17 cellular contexts compared by ENCODE assay signal in genomic region chr1:167756760-167757405, GRCh38. TPM values are rescaled to one million over a fixed set of nuclear protein-coding genes. Genes with fewer than 3 reads are reported as not detected.
DNase-seq lines count a peak whose midpoint lies in the region; ATAC-seq and TF ChIP-seq lines count a peak whose summit lies in the region.
"Had no signal": no experiment of that assay in that cellular context is flagged by ENCODE, and none has a peak within 500 bp of the region (broad histone marks: within the 10 kb centered on the region; RNA-seq: fewer than 3 reads in every experiment).

No MANE protein-coding gene starts in this region.

- H3K27me3 ChIP-seq in Caco-2 (replicated peaks; ENCODE audit: control insufficient read depth, insufficient read depth, low read length) (no peaks in the 10 kb centered on the region), endodermal cell (ENCODE audit: control insufficient read depth, insufficient read depth, low read length, poor library complexity, severe bottlenecking) (no peaks in the 10 kb centered on the region)
- H3K27me3 ChIP-seq in CD4-positive, alpha-beta memory T cell (ENCODE audit: insufficient read depth, low read length) = no peaks in the 10 kb centered on the region
- H3K27me3 ChIP-seq: gastrocnemius medialis, ovary had no signal

- H3K36me3 Mint-ChIP-seq in Caco-2 (ENCODE audit: insufficient read depth, unreplicated experiment) (peaks cover 20% of the 10 kb centered on the region), endodermal cell (ENCODE audit: low read depth) (peaks cover 5% of the 10 kb centered on the region)
- H3K36me3 Mint-ChIP-seq in CD4-positive, alpha-beta memory T cell = no peaks in the 10 kb centered on the region

- no peak for ATAC-seq in HG03095 (IDR thresholded peaks at IDR 0.05; ENCODE audit: unreplicated experiment)
- ATAC-seq: activated CD8-positive, alpha-beta T cell treated with anti-CD3 and anti-CD28 coated beads for 36 hours; gastrocnemius medialis; stimulated activated naive CD8-positive, alpha-beta T cell treated with anti-CD3 and anti-CD28 coated beads, Interleukin-15, Interleukin-2, amounts not matched to agents 100 U/mL and 50 U/mL, for 24 hours had no signal

- H3K9me2 ChIP-seq in OCI-LY7 (ENCODE audit: insufficient read depth, low read length) = no peaks in the 10 kb centered on the region

- TF ChIP-seq CTCF in Caco-2 (IDR thresholded peaks at IDR 0.05; ENCODE audit: insufficient read depth in 1 of 2, low read depth in 1 of 2, low read length in 1 of 2, severe bottlenecking in 1 of 2, unreplicated experiment in 1 of 2) = no peak
- TF ChIP-seq CTCF in OCI-LY7 (conservative IDR thresholded peaks at IDR 0.05; ENCODE audit: low read length) = no peak
- TF ChIP-seq CTCF in endodermal cell (conservative IDR thresholded peaks at IDR 0.05) = no peak

- H3K9me3 Mint-ChIP-seq in Caco-2 (ENCODE audit: unreplicated experiment) (no peaks in the 10 kb centered on the region), endodermal cell (no peaks in the 10 kb centered on the region)
- no peaks in the 10 kb centered on the region for H3K9me3 Mint-ChIP-seq in CD4-positive, alpha-beta memory T cell
- H3K9me3 Mint-ChIP-seq: activated CD8-positive, alpha-beta T cell treated with anti-CD3 and anti-CD28 coated beads for 36 hours; activated naive CD4-positive, alpha-beta T cell treated with anti-CD3 and anti-CD28 coated beads for 36 hours; IgD-negative memory B cell had no signal

- BruUV-seq in Caco-2 (replicated peaks; lab: Mats Ljungman, UMichigan) (no TSS peak), OCI-LY7 (replicated peaks; lab: Mats Ljungman, UMichigan) (no TSS peak)

- H3K27me3 Mint-ChIP-seq in Caco-2 (ENCODE audit: insufficient read depth, unreplicated experiment) (no peaks in the 10 kb centered on the region), endodermal cell (ENCODE audit: insufficient read depth) (no peaks in the 10 kb centered on the region)
- H3K27me3 Mint-ChIP-seq in CD4-positive, alpha-beta memory T cell = no peaks in the 10 kb centered on the region
- H3K27me3 Mint-ChIP-seq: activated CD8-positive, alpha-beta T cell treated with anti-CD3 and anti-CD28 coated beads for 36 hours; IgD-negative memory B cell had no signal

- DNase-seq in Caco-2 (no peak), OCI-LY7 (ENCODE audit: low spot score) (no peak), endodermal cell (no peak), mucosa of gallbladder (ENCODE audit: low spot score) (peak; percentile 36), NCI-H82 treated with DMSO at 0.1 percent for 48 hours (lab: John Stamatoyannopoulos, UW; ENCODE audit: unreplicated experiment) (no peak)
- DNase-seq in CD4-positive, alpha-beta memory T cell = no peak
- DNase-seq in activated CD4-positive, alpha-beta T cell treated with anti-CD3 and anti-CD28 coated beads, Interleukin-2, amount 50 U/mL, for 4 hours = no peak
- DNase-seq: activated CD8-positive, alpha-beta T cell treated with anti-CD3 and anti-CD28 coated beads for 36 hours; activated naive CD4-positive, alpha-beta T cell treated with anti-CD3 and anti-CD28 coated beads for 36 hours; gastrocnemius medialis; NCI-H2029; NK-92 treated with Interleukin-12 subunit alpha and Interleukin-12 subunit beta, amount 100 ng/mL, for 24 hours; ovary; stimulated activated CD4-positive, alpha-beta T cell treated with anti-CD3 and anti-CD28 coated beads, Interleukin-2, amount 100 ng/mL, for 24 hours; stimulated activated naive CD8-positive, alpha-beta T cell treated with anti-CD3 and anti-CD28 coated beads, Interleukin-15, Interleukin-2, amounts not matched to agents 100 U/mL and 50 U/mL, for 24 hours had no signal

- no peak overlapping the region for H3K27ac ChIP-seq in OCI-LY7 (ENCODE audit: low read depth, low read length, poor library complexity, severe bottlenecking)
- H3K27ac ChIP-seq in endodermal cell (ENCODE audit: low read depth, low read length) = no peak overlapping the region
- no peak overlapping the region for H3K27ac ChIP-seq in CD4-positive, alpha-beta memory T cell (ENCODE audit: low read depth, low read length)
- H3K27ac ChIP-seq: gastrocnemius medialis, ovary had no signal

- POLR2A ChIA-PET in Caco-2 (lab: Charles Lee) (no interaction called here), OCI-LY7 (lab: Charles Lee) (interaction anchor here (0.8 kb wide), 1 partner anchor 189 kb away, joined by 3 read pairs; no protein-coding TSS in a partner anchor)
- POLR2A ChIA-PET in CD4-positive, alpha-beta memory T cell (lab: Charles Lee; ENCODE audit: partially characterized antibody) = no interaction called here

- H3K27ac Mint-ChIP-seq in Caco-2 (ENCODE audit: unreplicated experiment) (peak overlapping the region; percentile 34), endodermal cell (peak overlapping the region; percentile 42)
- H3K27ac Mint-ChIP-seq in CD4-positive, alpha-beta memory T cell = peak overlapping the region in 1 of 7 donors; percentile 10
- H3K27ac Mint-ChIP-seq: activated CD8-positive, alpha-beta T cell treated with anti-CD3 and anti-CD28 coated beads for 36 hours; activated naive CD4-positive, alpha-beta T cell treated with anti-CD3 and anti-CD28 coated beads for 36 hours; IgD-negative memory B cell had no signal

- no peaks in the 10 kb centered on the region; the same call in none of the 2 replicates for H3K36me3 ChIP-seq in Caco-2 (ENCODE audit: control insufficient read depth, insufficient read depth, low read length)
- no peaks in the 10 kb centered on the region; the same call in 1 of the 2 replicates for H3K36me3 ChIP-seq in OCI-LY7 (ENCODE audit: insufficient read depth, low read length)
- H3K36me3 ChIP-seq in endodermal cell (ENCODE audit: control insufficient read depth, insufficient read depth, low read length) = no peaks in the 10 kb centered on the region
- H3K36me3 ChIP-seq in CD4-positive, alpha-beta memory T cell (ENCODE audit: insufficient read depth, low read length) = no peaks in the 10 kb centered on the region
- H3K36me3 ChIP-seq: gastrocnemius medialis, ovary had no signal

- WGBS in endodermal cell (ENCODE audit: insufficient coverage in 1 of 2, insufficient read length in 1 of 2), 2 experiments = 85 to 94% methylated on average over 3 to 7 of the region's 7 CpGs

- peak overlapping the region; percentile 37; the same call in 1 of the 2 replicates for H3K4me2 ChIP-seq in OCI-LY7 (ENCODE audit: low read length)

- H3K4me3 ChIP-seq in Caco-2 (ENCODE audit: low read depth, low read length) (no peak overlapping the region), OCI-LY7 (ENCODE audit: low read depth, low read length, poor library complexity, severe bottlenecking) (no peak overlapping the region), endodermal cell (ENCODE audit: low read length) (no peak overlapping the region)
- H3K4me3 ChIP-seq in CD4-positive, alpha-beta memory T cell (ENCODE audit: low read length in 2 of 2) = no peak overlapping the region
- H3K4me3 ChIP-seq: gastrocnemius medialis, ovary had no signal

- no peak overlapping the region for H2AFZ ChIP-seq in OCI-LY7 (ENCODE audit: low read length)

- H3K4me1 ChIP-seq in Caco-2 (peaks cover 60% of the 10 kb centered on the region), OCI-LY7 (ENCODE audit: insufficient read depth, low read length, poor library complexity, severe bottlenecking) (peaks cover 52% of the 10 kb centered on the region), endodermal cell (ENCODE audit: control insufficient read depth, insufficient read depth, low read length) (no peaks in the 10 kb centered on the region)
- peaks cover 7% of the 10 kb centered on the region for H3K4me1 ChIP-seq in CD4-positive, alpha-beta memory T cell (ENCODE audit: insufficient read depth, low read length)

- no peak overlapping the region for H3K9ac ChIP-seq in endodermal cell (ENCODE audit: extremely low read depth, low read length, poor library complexity, severe bottlenecking)

- H3K79me2 ChIP-seq in OCI-LY7 (ENCODE audit: insufficient read depth, low read depth, low read length) = peaks cover 49% of the 10 kb centered on the region

- CTCF ChIA-PET in Caco-2 (lab: Charles Lee) = no interaction called here
- CTCF ChIA-PET in OCI-LY7 (lab: Charles Lee; ENCODE audit: unreplicated experiment) = interaction anchor here (0.5 kb wide), 1 partner anchor 58 kb away, joined by 4 read pairs; no protein-coding TSS in a partner anchor
- CTCF ChIA-PET in CD4-positive, alpha-beta memory T cell (lab: Charles Lee; ENCODE audit: partially characterized antibody) = no interaction called here

- H3K9me3 ChIP-seq in Caco-2 (no peaks in the 10 kb centered on the region), OCI-LY7 (ENCODE audit: low read length) (no peaks in the 10 kb centered on the region), endodermal cell (ENCODE audit: control insufficient read depth, low read length) (no peaks in the 10 kb centered on the region)
- H3K9me3 ChIP-seq in CD4-positive, alpha-beta memory T cell (ENCODE audit: control insufficient read depth in 1 of 2, low read length in 2 of 2) = no peaks in the 10 kb centered on the region
- H3K9me3 ChIP-seq: gastrocnemius medialis, ovary had no signal

- H4K20me1 ChIP-seq in OCI-LY7 (ENCODE audit: insufficient read depth, low read length) = peaks cover 2% of the 10 kb centered on the region; the same call in 1 of the 2 replicates

- peaks cover 43% of the 10 kb centered on the region for H3K4me1 Mint-ChIP-seq in Caco-2 (ENCODE audit: low read depth, unreplicated experiment)
- H3K4me1 Mint-ChIP-seq in endodermal cell = peaks cover 51% of the 10 kb centered on the region
- peaks cover 8 to 16% (median 14%) of the 10 kb centered on the region in 4 donors for H3K4me1 Mint-ChIP-seq in CD4-positive, alpha-beta memory T cell

- no peak overlapping the region for H3K4me3 Mint-ChIP-seq in Caco-2 (ENCODE audit: unreplicated experiment)
- no peak overlapping the region for H3K4me3 Mint-ChIP-seq in endodermal cell
- H3K4me3 Mint-ChIP-seq in CD4-positive, alpha-beta memory T cell = no peak overlapping the region
- H3K4me3 Mint-ChIP-seq: activated CD8-positive, alpha-beta T cell treated with anti-CD3 and anti-CD28 coated beads for 36 hours; activated naive CD4-positive, alpha-beta T cell treated with anti-CD3 and anti-CD28 coated beads for 36 hours had no signal

- intact Hi-C loops in Caco-2 (cut with micrococcal nuclease; ENCODE audit: unreplicated experiment) = no loop called here
- intact Hi-C loops in OCI-LY7 (cut with micrococcal nuclease; ENCODE audit: unreplicated experiment) = no loop called here
- intact Hi-C loops in CD4-positive, alpha-beta memory T cell (cut with micrococcal nuclease) = no loop called here

RNA-seq across cellular contexts. Expression of gene MPZL1, which starts 35.1 kb away (rescaled TPM):
- total RNA-seq in Caco-2 (2022) (273 and 280 TPM in 2 replicates), OCI-LY7 (2022) (54.8 and 61.9 TPM in 2 replicates), endodermal cell (100 to 1,000 TPM; 111 to 114 TPM), mucosa of gallbladder (137 TPM)
- total RNA-seq in OCI-LY7 (2014; rRNA removed; shearing (Covaris generic)) = 36.2 and 48.9 TPM in 2 replicates
- polyA plus RNA-seq in endodermal cell (2013, experiment 1 of 2) = 72.9 TPM
- polyA plus RNA-seq in endodermal cell (2013, experiment 2 of 2) = 82.6 TPM
- 1 to 10 TPM; 5.4 to 7.2 TPM for total RNA-seq in CD4-positive, alpha-beta memory T cell
- 10 to 100 TPM in 1 of 2 donors, 1 to 10 TPM in 1; 8.6 to 15.8 TPM for polyA plus RNA-seq in CD4-positive, alpha-beta memory T cell

Comparison
In these comparisons a context has a peak if more than half of its experiments do, and no peak if none do; other contexts are left out.
1. RNA of gene MPZL1, which starts 35.1 kb away (total RNA-seq): 273 to 280 TPM in Caco-2, 137 TPM in mucosa of gallbladder (single experiment), 111 to 114 TPM in endodermal cell and 36.2 to 61.9 TPM in OCI-LY7; 5.4 to 7.2 TPM in CD4-positive, alpha-beta memory T cell; every median in the first group is over 4 times any median in the second.